36 cellular contexts compared by ENCODE assay signal in genomic region chr15:67373971-67374370, GRCh38.
"Had no signal": no experiment of that assay in that cellular context is flagged by ENCODE, and none has a peak within 500 bp of the region (broad histone marks: within the 10 kb centered on the region; RNA-seq: fewer than 3 reads in every experiment).

No MANE protein-coding gene starts in this region.

- H3K4me3 Mint-ChIP-seq: activated B cell treated with CpG ODN at 0.5 μM for 24 hours; activated CD4-positive, alpha-beta memory T cell treated with anti-CD3 and anti-CD28 coated beads for 36 hours; activated CD4-positive, alpha-beta T cell treated with anti-CD3 and anti-CD28 coated beads for 36 hours; activated CD4-positive, alpha-beta T cell treated with anti-CD3 and anti-CD28 coated beads, Interleukin-2, amount 10 ng/mL, durations not matched to agents 24 days and 14 days; activated CD8-positive, alpha-beta memory T cell treated with anti-CD3 and anti-CD28 coated beads, Interleukin-2, amount 10 ng/mL, durations not matched to agents 7 days and 5 days; activated CD8-positive, alpha-beta T cell treated with anti-CD3 and anti-CD28 coated beads, Interleukin-2, amount 10 ng/mL, durations not matched to agents 7 days and 5 days; activated naive CD4-positive, alpha-beta T cell treated with anti-CD3 and anti-CD28 coated beads for 36 hours; activated naive CD4-positive, alpha-beta T cell treated with anti-CD3 and anti-CD28 coated beads, Interleukin-2, amount 50 U/mL, for 24 hours; activated naive CD8-positive, alpha-beta T cell treated with anti-CD3 and anti-CD28 coated beads for 36 hours; activated naive CD8-positive, alpha-beta T cell treated with anti-CD3 and anti-CD28 coated beads, Interleukin-2, amount 50 U/mL, for 24 hours; activated T-helper 1 cell treated with anti-CD3 and anti-CD28 coated beads, Interleukin-12 subunit alpha, Interleukin-12 subunit beta, Interleukin-2, Interleukin-4 antibody, amounts not matched to agents 30 ng/mL and 10 ng/mL and 1 ng/mL, durations not matched to agents 14 hours and 24 hours and 36 hours; dendritic cell treated with granulocyte-macrophage colony-stimulating factor and Interleukin-4, amounts not matched to agents 40 ng/mL and 50 ng/mL, for 4 days; endodermal cell had no signal

- H3K36me3 Mint-ChIP-seq: activated CD4-positive, alpha-beta memory T cell treated with anti-CD3 and anti-CD28 coated beads for 36 hours; activated CD8-positive, alpha-beta memory T cell treated with anti-CD3 and anti-CD28 coated beads, Interleukin-2, amount 10 ng/mL, durations not matched to agents 7 days and 5 days; activated naive CD4-positive, alpha-beta T cell treated with anti-CD3 and anti-CD28 coated beads, Interleukin-2, amount 50 U/mL, for 24 hours; activated naive CD8-positive, alpha-beta T cell treated with anti-CD3 and anti-CD28 coated beads for 36 hours had no signal

- H3K4me1 ChIP-seq: adrenal gland, body of pancreas, breast epithelium, foreskin keratinocyte, gastrocnemius medialis, heart left ventricle had no signal

- H3K9me3 Mint-ChIP-seq: activated B cell treated with CpG ODN at 0.5 μM for 24 hours; activated CD4-positive, alpha-beta memory T cell treated with anti-CD3 and anti-CD28 coated beads for 36 hours; activated CD4-positive, alpha-beta T cell treated with anti-CD3 and anti-CD28 coated beads, Interleukin-2, amount 10 ng/mL, durations not matched to agents 24 days and 14 days; activated naive CD4-positive, alpha-beta T cell treated with anti-CD3 and anti-CD28 coated beads for 36 hours; activated naive CD4-positive, alpha-beta T cell treated with anti-CD3 and anti-CD28 coated beads, Interleukin-2, amount 50 U/mL, for 24 hours; activated naive CD8-positive, alpha-beta T cell treated with anti-CD3 and anti-CD28 coated beads for 36 hours; activated naive CD8-positive, alpha-beta T cell treated with anti-CD3 and anti-CD28 coated beads, Interleukin-2, amount 50 U/mL, for 24 hours; activated T-helper 1 cell treated with anti-CD3 and anti-CD28 coated beads, Interleukin-12 subunit alpha, Interleukin-12 subunit beta, Interleukin-2, Interleukin-4 antibody, amounts not matched to agents 30 ng/mL and 10 ng/mL and 1 ng/mL, durations not matched to agents 14 hours and 24 hours and 36 hours; activated T-helper 2 cell treated with anti-CD3 and anti-CD28 coated beads, Interferon-gamma antibody, Interleukin-2, Interleukin-4, amounts not matched to agents 10 μg/mL and 5 μg/mL and 100 μg/mL, durations not matched to agents 14 hours and 24 hours and 36 hours; dendritic cell treated with granulocyte-macrophage colony-stimulating factor and Interleukin-4, amounts not matched to agents 40 ng/mL and 50 ng/mL, for 4 days; endodermal cell had no signal

- H3K27me3 ChIP-seq: adrenal gland, body of pancreas, breast epithelium, cardiac muscle cell, dorsolateral prefrontal cortex, gastrocnemius medialis, heart left ventricle had no signal

- H3K36me3 ChIP-seq: adrenal gland, breast epithelium, cardiac muscle cell, gastrocnemius medialis, heart left ventricle, WERI-Rb-1 had no signal

- H3K4me3 ChIP-seq: adrenal gland, body of pancreas, breast epithelium, cardiac muscle cell, coronary artery, dorsolateral prefrontal cortex, gastrocnemius medialis, heart left ventricle had no signal

- H3K4me1 Mint-ChIP-seq: activated B cell treated with CpG ODN at 0.5 μM for 24 hours; activated CD4-positive, alpha-beta T cell treated with anti-CD3 and anti-CD28 coated beads for 36 hours; activated CD4-positive, alpha-beta T cell treated with anti-CD3 and anti-CD28 coated beads, Interleukin-2, amount 10 ng/mL, durations not matched to agents 24 days and 14 days; activated CD8-positive, alpha-beta memory T cell treated with anti-CD3 and anti-CD28 coated beads, Interleukin-2, amount 10 ng/mL, durations not matched to agents 7 days and 5 days; activated naive CD4-positive, alpha-beta T cell treated with anti-CD3 and anti-CD28 coated beads, Interleukin-2, amount 50 U/mL, for 24 hours; activated naive CD8-positive, alpha-beta T cell treated with anti-CD3 and anti-CD28 coated beads for 36 hours; activated naive CD8-positive, alpha-beta T cell treated with anti-CD3 and anti-CD28 coated beads, Interleukin-2, amount 50 U/mL, for 24 hours had no signal

- H3K27me3 Mint-ChIP-seq: dendritic cell treated with granulocyte-macrophage colony-stimulating factor and Interleukin-4, amounts not matched to agents 40 ng/mL and 50 ng/mL, for 4 days had no signal

- ATAC-seq: activated CD4-positive, alpha-beta T cell treated with anti-CD3 and anti-CD28 coated beads for 36 hours; activated CD8-positive, alpha-beta memory T cell treated with anti-CD3 and anti-CD28 coated beads, Interleukin-2, amount 10 ng/mL, durations not matched to agents 7 days and 5 days; activated CD8-positive, alpha-beta T cell treated with anti-CD3 and anti-CD28 coated beads, Interleukin-2, amount 10 ng/mL, durations not matched to agents 7 days and 5 days; activated naive CD8-positive, alpha-beta T cell treated with anti-CD3 and anti-CD28 coated beads, Interleukin-2, amount 50 U/mL, for 24 hours; body of pancreas; esophagus mucosa; foreskin keratinocyte; gastrocnemius medialis; heart left ventricle had no signal

- DNase-seq: activated B cell treated with CpG ODN at 0.5 μM for 24 hours; activated CD4-positive, alpha-beta memory T cell treated with anti-CD3 and anti-CD28 coated beads for 36 hours; activated CD4-positive, alpha-beta T cell treated with anti-CD3 and anti-CD28 coated beads for 36 hours; activated CD4-positive, alpha-beta T cell treated with anti-CD3 and anti-CD28 coated beads, Interleukin-2, amount 10 ng/mL, durations not matched to agents 24 days and 14 days; activated CD4-positive, CD25-positive, alpha-beta regulatory T cell treated with anti-CD3 and anti-CD28 coated beads, Interleukin-2, amount 50 U/mL, for 72 hours; activated CD8-positive, alpha-beta memory T cell treated with anti-CD3 and anti-CD28 coated beads, Interleukin-2, amount 10 ng/mL, durations not matched to agents 7 days and 5 days; activated CD8-positive, alpha-beta memory T cell treated with anti-CD3 and anti-CD28 coated beads, Interleukin-2, amount 50 U/mL, for 4 hours; activated CD8-positive, alpha-beta T cell treated with anti-CD3 and anti-CD28 coated beads, Interleukin-2, amount 10 ng/mL, durations not matched to agents 7 days and 5 days; activated effector memory CD4-positive, alpha-beta T cell treated with anti-CD3 and anti-CD28 coated beads, Interleukin-2, amount 50 U/mL, for 16 hours; activated naive CD4-positive, alpha-beta T cell treated with anti-CD3 and anti-CD28 coated beads for 36 hours; activated naive CD8-positive, alpha-beta T cell treated with anti-CD3 and anti-CD28 coated beads for 36 hours; activated naive CD8-positive, alpha-beta T cell treated with anti-CD3 and anti-CD28 coated beads, Interleukin-2, amount 50 U/mL, for 24 hours; activated T-cell treated with anti-CD3 and anti-CD28 coated beads, Interleukin-2, amount 50 U/mL, for 1 hour; activated T-cell treated with anti-CD3 and anti-CD28 coated beads, Interleukin-2, amount 50 U/mL, for 48 hours; adrenal gland; amygdala; aorta; body of pancreas; central memory CD4-positive, alpha-beta T cell; dorsolateral prefrontal cortex; effector memory CD4-positive, alpha-beta T cell; endodermal cell; foreskin keratinocyte; gastrocnemius medialis; glutamatergic neuron; heart left ventricle; T-helper 2 cell; WERI-Rb-1 had no signal

- H3K27ac Mint-ChIP-seq: activated B cell treated with CpG ODN at 0.5 μM for 24 hours; activated CD4-positive, alpha-beta memory T cell treated with anti-CD3 and anti-CD28 coated beads for 36 hours; activated CD4-positive, alpha-beta T cell treated with anti-CD3 and anti-CD28 coated beads for 36 hours; activated CD4-positive, alpha-beta T cell treated with anti-CD3 and anti-CD28 coated beads, Interleukin-2, amount 10 ng/mL, durations not matched to agents 24 days and 14 days; activated CD8-positive, alpha-beta memory T cell treated with anti-CD3 and anti-CD28 coated beads, Interleukin-2, amount 10 ng/mL, durations not matched to agents 7 days and 5 days; activated CD8-positive, alpha-beta T cell treated with anti-CD3 and anti-CD28 coated beads, Interleukin-2, amount 10 ng/mL, durations not matched to agents 7 days and 5 days; activated naive CD4-positive, alpha-beta T cell treated with anti-CD3 and anti-CD28 coated beads for 36 hours; activated naive CD4-positive, alpha-beta T cell treated with anti-CD3 and anti-CD28 coated beads, Interleukin-2, amount 50 U/mL, for 24 hours; activated naive CD8-positive, alpha-beta T cell treated with anti-CD3 and anti-CD28 coated beads for 36 hours; activated naive CD8-positive, alpha-beta T cell treated with anti-CD3 and anti-CD28 coated beads, Interleukin-2, amount 50 U/mL, for 24 hours; activated T-helper 1 cell treated with anti-CD3 and anti-CD28 coated beads, Interleukin-12 subunit alpha, Interleukin-12 subunit beta, Interleukin-2, Interleukin-4 antibody, amounts not matched to agents 30 ng/mL and 10 ng/mL and 1 ng/mL, durations not matched to agents 14 hours and 24 hours and 36 hours; activated T-helper 2 cell treated with anti-CD3 and anti-CD28 coated beads, Interferon-gamma antibody, Interleukin-2, Interleukin-4, amounts not matched to agents 10 μg/mL and 5 μg/mL and 100 μg/mL, durations not matched to agents 14 hours and 24 hours and 36 hours; dendritic cell treated with granulocyte-macrophage colony-stimulating factor and Interleukin-4, amounts not matched to agents 40 ng/mL and 50 ng/mL, for 4 days; endodermal cell had no signal

- H3K27ac ChIP-seq: adrenal gland, body of pancreas, breast epithelium, cardiac muscle cell, coronary artery, dorsolateral prefrontal cortex, foreskin keratinocyte, gastrocnemius medialis, heart left ventricle, WERI-Rb-1 had no signal
